Comparison of ENCODE assay signal across 14 cellular contexts in genomic region chr11:45798793-45799441, GRCh38. TPM values are rescaled to one million over a fixed set of nuclear protein-coding genes. Genes with fewer than 3 reads are reported as not detected.
DNase-seq lines count a peak whose midpoint lies in the region; ATAC-seq and TF ChIP-seq lines count a peak whose summit lies in the region.
"Had no signal": no experiment of that assay in that cellular context is flagged by ENCODE, and none has a peak within 500 bp of the region (broad histone marks: within the 10 kb centered on the region; RNA-seq: fewer than 3 reads in every experiment).

No MANE protein-coding gene starts in this region.

- no peak overlapping the region for H3K27ac ChIP-seq in thyroid gland
- H3K27ac ChIP-seq: body of pancreas, KMS-11, tibial nerve had no signal

- no peak for TF ChIP-seq CTCF in thyroid gland (IDR thresholded peaks at IDR 0.05)

- H3K36me3 ChIP-seq in thyroid gland = no peaks in the 10 kb centered on the region
- H3K36me3 ChIP-seq: tibial nerve had no signal

- no peaks in the 10 kb centered on the region for H3K27me3 ChIP-seq in thyroid gland
- H3K27me3 ChIP-seq: body of pancreas, tibial nerve had no signal

- H3K4me1 ChIP-seq in thyroid gland = peaks cover 0 to 4% of the 10 kb centered on the region in 2 donors

- DNase-seq in NCI-H2029 treated with DMSO at 0.1 percent for 48 hours (lab: John Stamatoyannopoulos, UW) (peak; percentile 17), NCI-H2029 (lab: John Stamatoyannopoulos, UW) (no peak), NCI-H510A (lab: John Stamatoyannopoulos, UW) (peak; percentile 71), erythroblast (lab: John Stamatoyannopoulos, UW) (peak; percentile 77 to 80), thyroid gland (peak; percentile 55 to 74), NCI-H1436 (lab: John Stamatoyannopoulos, UW) (no peak)
- DNase-seq: DND-41; NCI-H774; stimulated activated CD4-positive, alpha-beta T cell treated with anti-CD3 and anti-CD28 coated beads, Interleukin-12 subunit alpha, Interleukin-12 subunit beta, amount 100 ng/mL, for 4 hours had no signal

- ATAC-seq in GM21528 (IDR thresholded peaks at IDR 0.05; ENCODE audit: low FRiP score, unreplicated experiment) (no peak), HG03175 (IDR thresholded peaks at IDR 0.05; ENCODE audit: unreplicated experiment) (no peak)
- ATAC-seq: body of pancreas had no signal

- H3K4me3 ChIP-seq in thyroid gland (replicated peaks in 1 of 3) = no peak overlapping the region
- H3K4me3 ChIP-seq: body of pancreas, tibial nerve had no signal

- TF ChIP-seq POLR2A in erythroblast (IDR thresholded peaks at IDR 0.05; ENCODE audit: low read length) = no peak
- TF ChIP-seq POLR2A in thyroid gland (IDR thresholded peaks at IDR 0.05) = no peak

- WGBS in thyroid gland, 2 donors = 62 to 64% methylated on average over 10 of the region's 10 CpGs

- H3K9me3 ChIP-seq in thyroid gland = no peaks in the 10 kb centered on the region
- H3K9me3 ChIP-seq: body of pancreas, tibial nerve had no signal

- intact Hi-C loops in thyroid gland (cut with DNase I) = no loop called here

RNA-seq across cellular contexts. Expression of gene SLC35C1, which starts 6.0 kb away (rescaled TPM):
- total RNA-seq in thyroid gland = 10 to 100 TPM; 11.2 to 15.8 (median 14.0) TPM

RNA-seq across cellular contexts. Expression of gene CRY2, which starts 48.4 kb away (rescaled TPM):
- total RNA-seq in thyroid gland = 100 to 1,000 TPM in 1 of 4 donors, 10 to 100 TPM in 3; 49.5 to 117 (median 57.8) TPM

Comparison
In these comparisons a context has a peak if more than half of its experiments do, and no peak if none do; other contexts are left out.
1. DNase-seq: peak in NCI-H2029 treated with DMSO at 0.1 percent for 48 hours (single experiment), NCI-H510A (single experiment), erythroblast (2 of 2) and thyroid gland (2 of 2); none in NCI-H2029 (single experiment) and NCI-H1436 (single experiment).